ENCODE assay signal across 26 cellular contexts in the genomic region with DNA sequence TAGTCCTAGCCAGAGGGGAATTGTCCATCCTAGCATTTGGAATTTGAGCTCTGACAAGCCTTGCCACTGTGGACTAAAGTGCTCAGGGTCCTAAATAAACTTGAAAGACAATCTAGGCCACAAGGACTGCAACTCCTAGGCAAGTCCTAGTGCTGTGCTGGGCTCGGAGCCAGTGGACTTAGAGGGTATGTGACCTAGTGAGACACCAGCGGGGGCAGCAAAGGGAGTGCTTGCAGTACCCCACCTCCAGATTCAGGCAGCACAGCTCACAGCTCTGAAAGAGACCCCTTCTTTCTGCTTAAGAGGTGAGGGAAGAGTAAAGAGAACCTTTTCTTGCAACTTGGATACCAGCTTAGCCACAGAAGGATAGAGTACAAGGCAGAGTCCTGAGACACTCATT.
DNase-seq lines count a peak whose midpoint lies in the region; ATAC-seq and TF ChIP-seq lines count a peak whose summit lies in the region.
"Had no signal": no experiment of that assay in that cellular context is flagged by ENCODE, and none has a peak within 500 bp of the region (broad histone marks: within the 10 kb centered on the region; RNA-seq: fewer than 3 reads in every experiment).

No MANE protein-coding gene starts in this region.

- H3K9ac ChIP-seq in H9 (ENCODE audit: extremely low read depth, insufficient read length, low read length) (no peak overlapping the region), neural progenitor cell (no peak overlapping the region)
- H3K9ac ChIP-seq: BLaER1 had no signal

- no peak overlapping the region for H2BK15ac ChIP-seq in H9 (ENCODE audit: low read depth, low read length)

- DNase-seq in GM23338 (ENCODE audit: low spot score) (peak; percentile 13), H9 (peak; percentile 29), endothelial cell (ENCODE audit: low spot score) (no peak), neural progenitor cell (ENCODE audit: low spot score) (no peak)
- DNase-seq in stimulated activated effector memory CD8-positive, alpha-beta T cell treated with anti-CD3 and anti-CD28 coated beads, Interleukin-12 subunit alpha, Interleukin-12 subunit beta, amount 100 ng/mL, for 72 hours (ENCODE audit: low spot score in 2 of 2): no peak
- DNase-seq in activated T-cell treated with anti-CD3 and anti-CD28 coated beads, Interleukin-2, amount 50 U/mL, for 1 hour: no peak
- DNase-seq: 8988T; ACHN; BE2C; C1 segment of cervical spinal cord; CD4-positive, alpha-beta memory T cell; CD4-positive, CD25-positive, alpha-beta regulatory T cell; CD8-positive, alpha-beta memory T cell; COR-L47; DMS 273 treated with DMSO at 0.1 percent for 48 hours; DMS153; DMS53; DMS79; DND-41; EL; GDM1 had no signal

- no peak overlapping the region for H2AK5ac ChIP-seq in H9 (ENCODE audit: insufficient read length, low read length)

- no peak overlapping the region for H4K8ac ChIP-seq in H9 (replicated peaks; ENCODE audit: insufficient read length, low read depth, low read length)

- H3K4me2 ChIP-seq in GM23338 (no peak overlapping the region), H9 (ENCODE audit: insufficient read depth, insufficient read length, low read length) (no peak overlapping the region), neural progenitor cell (no peak overlapping the region)
- H3K4me2 ChIP-seq: BLaER1 had no signal

- H2BK20ac ChIP-seq in H9 (ENCODE audit: low read depth, low read length, poor library complexity, severe bottlenecking): no peak overlapping the region

- H4K91ac ChIP-seq in H9 (ENCODE audit: insufficient read length, low read depth, low read length): no peak overlapping the region

- no peak overlapping the region for H3K27ac Mint-ChIP-seq in GM23338
- no peak overlapping the region for H3K27ac Mint-ChIP-seq in H9
- no peak overlapping the region for H3K27ac Mint-ChIP-seq in endothelial cell (ENCODE audit: unreplicated experiment)
- H3K27ac Mint-ChIP-seq in stimulated activated effector memory CD8-positive, alpha-beta T cell treated with anti-CD3 and anti-CD28 coated beads, Interleukin-12 subunit alpha, Interleukin-12 subunit beta, amount 100 ng/mL, for 72 hours: no peak overlapping the region
- no peak overlapping the region for H3K27ac Mint-ChIP-seq in neural progenitor cell
- H3K27ac Mint-ChIP-seq: CD4-positive, alpha-beta memory T cell; CD4-positive, CD25-positive, alpha-beta regulatory T cell had no signal

- WGBS in H9 (ENCODE audit: extremely low coverage, insufficient read length, low lambda C conversion rate): no CpG with 5 or more reads among the region's 2 CpGs

- H3K27me3 Mint-ChIP-seq in GM23338 (ENCODE audit: insufficient read depth, low read depth, poor library complexity): no peaks in the 10 kb centered on the region
- H3K27me3 Mint-ChIP-seq in H9 (ENCODE audit: low read depth): no peaks in the 10 kb centered on the region
- H3K27me3 Mint-ChIP-seq in endothelial cell (ENCODE audit: unreplicated experiment): peaks cover 4% of the 10 kb centered on the region
- H3K27me3 Mint-ChIP-seq in neural progenitor cell (ENCODE audit: insufficient read depth, low read depth): peaks cover 2% of the 10 kb centered on the region
- H3K27me3 Mint-ChIP-seq: CD4-positive, alpha-beta memory T cell; CD4-positive, CD25-positive, alpha-beta regulatory T cell; CD8-positive, alpha-beta memory T cell had no signal

- H3K23me2 ChIP-seq in H9 (ENCODE audit: insufficient read length, low read depth, low read length, poor library complexity, severe bottlenecking): no peaks in the 10 kb centered on the region

- H4K20me1 ChIP-seq in GM23338 (replicated peaks; ENCODE audit: insufficient read depth): no peaks in the 10 kb centered on the region
- no peaks in the 10 kb centered on the region for H4K20me1 ChIP-seq in H9 (ENCODE audit: control insufficient read depth, insufficient read depth, insufficient read length)
- H4K20me1 ChIP-seq in neural progenitor cell (ENCODE audit: low read depth): peaks cover under 1% of the 10 kb centered on the region
- H4K20me1 ChIP-seq: BLaER1 had no signal

- no peaks in the 10 kb centered on the region for H3K36me3 Mint-ChIP-seq in GM23338 (ENCODE audit: low read depth)
- no peaks in the 10 kb centered on the region; a peak in 1 of 7 replicates for H3K36me3 Mint-ChIP-seq in H9 (ENCODE audit: insufficient read depth in 1 of 3, low read depth in 3 of 3)
- peaks cover 7% of the 10 kb centered on the region for H3K36me3 Mint-ChIP-seq in endothelial cell (ENCODE audit: low read depth, unreplicated experiment)
- no peaks in the 10 kb centered on the region for H3K36me3 Mint-ChIP-seq in stimulated activated effector memory CD8-positive, alpha-beta T cell treated with anti-CD3 and anti-CD28 coated beads, Interleukin-12 subunit alpha, Interleukin-12 subunit beta, amount 100 ng/mL, for 72 hours
- peaks cover 2% of the 10 kb centered on the region for H3K36me3 Mint-ChIP-seq in neural progenitor cell
- H3K36me3 Mint-ChIP-seq: CD14-positive monocyte; CD4-positive, alpha-beta memory T cell had no signal

- H3K56ac ChIP-seq in H9 (ENCODE audit: insufficient read length, low read depth, low read length): no peak overlapping the region

- no peak overlapping the region for H3K14ac ChIP-seq in H9 (ENCODE audit: insufficient read depth, low read length)

- H3K4me1 Mint-ChIP-seq in GM23338: peaks cover 8% of the 10 kb centered on the region
- H3K4me1 Mint-ChIP-seq in H9: peaks cover 2 to 4% of the 10 kb centered on the region in 2 experiments; a peak in 1 of 4 replicates
- H3K4me1 Mint-ChIP-seq in endothelial cell (ENCODE audit: unreplicated experiment): peaks cover 2% of the 10 kb centered on the region
- no peaks in the 10 kb centered on the region for H3K4me1 Mint-ChIP-seq in stimulated activated effector memory CD8-positive, alpha-beta T cell treated with anti-CD3 and anti-CD28 coated beads, Interleukin-12 subunit alpha, Interleukin-12 subunit beta, amount 100 ng/mL, for 72 hours
- peaks cover 6% of the 10 kb centered on the region for H3K4me1 Mint-ChIP-seq in neural progenitor cell
- H3K4me1 Mint-ChIP-seq: CD14-positive monocyte; CD4-positive, alpha-beta memory T cell; CD4-positive, CD25-positive, alpha-beta regulatory T cell; CD8-positive, alpha-beta memory T cell had no signal

- no peak overlapping the region for H4K5ac ChIP-seq in H9 (ENCODE audit: insufficient read length, low read depth, low read length)

- H3K4me3 Mint-ChIP-seq in GM23338 (no peak overlapping the region), H9 (no peak overlapping the region), endothelial cell (ENCODE audit: unreplicated experiment) (peak overlapping the region; percentile 21), neural progenitor cell (no peak overlapping the region)
- no peak overlapping the region for H3K4me3 Mint-ChIP-seq in stimulated activated effector memory CD8-positive, alpha-beta T cell treated with anti-CD3 and anti-CD28 coated beads, Interleukin-12 subunit alpha, Interleukin-12 subunit beta, amount 100 ng/mL, for 72 hours
- H3K4me3 Mint-ChIP-seq: CD14-positive monocyte; CD4-positive, CD25-positive, alpha-beta regulatory T cell; CD8-positive, alpha-beta memory T cell had no signal

- H2BK5ac ChIP-seq in H9 (ENCODE audit: insufficient read length, low read length): no peak overlapping the region

- H3K4me1 ChIP-seq in GM23338 (ENCODE audit: insufficient read depth): peaks cover 9% of the 10 kb centered on the region
- no peaks in the 10 kb centered on the region for H3K4me1 ChIP-seq in H9 (ENCODE audit: insufficient read depth, low read length)
- peaks cover 3% of the 10 kb centered on the region for H3K4me1 ChIP-seq in neural progenitor cell
- H3K4me1 ChIP-seq: BE2C, BLaER1 had no signal

- H3K18ac ChIP-seq in H9 (ENCODE audit: insufficient read length, low read depth, low read length): no peak overlapping the region

- H3K9me2 ChIP-seq in GM23338 (ENCODE audit: insufficient read depth): no peaks in the 10 kb centered on the region; the same call in 1 of the 2 replicates

- no peaks in the 10 kb centered on the region for H3K9me3 ChIP-seq in H9 (ENCODE audit: control insufficient read depth, low read depth, low read length)
- no peaks in the 10 kb centered on the region for H3K9me3 ChIP-seq in neural progenitor cell (ENCODE audit: low read depth)
- H3K9me3 ChIP-seq: BE2C, BLaER1 had no signal

- H3K4ac ChIP-seq in H9 (ENCODE audit: low read depth, low read length): no peak overlapping the region

- H2AFZ ChIP-seq in GM23338 (no peak overlapping the region), H9 (ENCODE audit: low read length) (no peak overlapping the region), neural progenitor cell (replicated peaks) (no peak overlapping the region)

- H3K9me3 Mint-ChIP-seq in GM23338: no peaks in the 10 kb centered on the region
- no peaks in the 10 kb centered on the region; a peak in 1 of 5 replicates for H3K9me3 Mint-ChIP-seq in H9
- H3K9me3 Mint-ChIP-seq in endothelial cell (ENCODE audit: unreplicated experiment): no peaks in the 10 kb centered on the region
- H3K9me3 Mint-ChIP-seq in stimulated activated effector memory CD8-positive, alpha-beta T cell treated with anti-CD3 and anti-CD28 coated beads, Interleukin-12 subunit alpha, Interleukin-12 subunit beta, amount 100 ng/mL, for 72 hours: no peaks in the 10 kb centered on the region
- H3K9me3 Mint-ChIP-seq in neural progenitor cell: peaks cover 3% of the 10 kb centered on the region
- H3K9me3 Mint-ChIP-seq: CD4-positive, alpha-beta memory T cell; CD4-positive, CD25-positive, alpha-beta regulatory T cell; CD8-positive, alpha-beta memory T cell had no signal

- H2BK12ac ChIP-seq in H9 (ENCODE audit: insufficient read length, low read depth, low read length): no peak overlapping the region

- ATAC-seq in GM23338 (peak; percentile 74), GM18873 (IDR thresholded peaks at IDR 0.05; ENCODE audit: low FRiP score, unreplicated experiment) (no peak), GM19452 (IDR thresholded peaks at IDR 0.05; ENCODE audit: unreplicated experiment) (no peak)
- ATAC-seq in stimulated activated effector memory CD8-positive, alpha-beta T cell treated with anti-CD3 and anti-CD28 coated beads, Interleukin-12 subunit alpha, Interleukin-12 subunit beta, amount 100 ng/mL, for 72 hours: peak; percentile 40
- ATAC-seq: GM12878 had no signal

- H3K36me3 ChIP-seq in GM23338 (ENCODE audit: insufficient read depth): no peaks in the 10 kb centered on the region
- no peaks in the 10 kb centered on the region for H3K36me3 ChIP-seq in neural progenitor cell
- H3K36me3 ChIP-seq: BE2C, BLaER1 had no signal

- H3T11ph ChIP-seq in H9 (ENCODE audit: low read length): no peak overlapping the region

- H2BK120ac ChIP-seq in H9 (ENCODE audit: low read depth, low read length, poor library complexity, severe bottlenecking): no peak overlapping the region

- H3K79me2 ChIP-seq in GM23338 (replicated peaks; ENCODE audit: insufficient read depth) (no peaks in the 10 kb centered on the region), H9 (ENCODE audit: insufficient read depth, low read length) (no peaks in the 10 kb centered on the region), neural progenitor cell (ENCODE audit: low read depth) (no peaks in the 10 kb centered on the region)

- TF ChIP-seq CTCF in GM23338 (conservative IDR thresholded peaks at IDR 0.05; ENCODE audit: low read depth in 2 of 2): 0 out of 4 replicates have a peak, but pooled peaks of 1 of the 2 experiments have one; percentile 9
- TF ChIP-seq CTCF in H9 (conservative IDR thresholded peaks at IDR 0.05): no peak
- no peak for TF ChIP-seq CTCF in endothelial cell (IDR thresholded peaks at IDR 0.05; ENCODE audit: unreplicated experiment)
- no peak for TF ChIP-seq CTCF in neural progenitor cell (IDR thresholded peaks at IDR 0.05)

- H3K27me3 ChIP-seq in GM23338 (ENCODE audit: insufficient read depth): no peaks in the 10 kb centered on the region
- no peaks in the 10 kb centered on the region for H3K27me3 ChIP-seq in H9 (ENCODE audit: insufficient read depth, low read length)
- H3K27me3 ChIP-seq in neural progenitor cell: no peaks in the 10 kb centered on the region
- H3K27me3 ChIP-seq: BE2C, BLaER1 had no signal

- H3K79me1 ChIP-seq in H9 (ENCODE audit: insufficient read depth, low read depth, low read length, poor library complexity, severe bottlenecking): no peaks in the 10 kb centered on the region

- H3K27ac ChIP-seq in GM23338 (ENCODE audit: low read depth) (no peak overlapping the region), H9 (ENCODE audit: insufficient read length, low read depth, low read length) (no peak overlapping the region), neural progenitor cell (no peak overlapping the region)
- H3K27ac ChIP-seq: BLaER1 had no signal

- H3K4me3 ChIP-seq in GM23338: no peak overlapping the region
- H3K4me3 ChIP-seq in neural progenitor cell: no peak overlapping the region
- H3K4me3 ChIP-seq: BLaER1, GM12878 had no signal

- H3K23ac ChIP-seq in H9 (ENCODE audit: insufficient read length, low read depth, low read length): no peak overlapping the region

- H3F3A ChIP-seq in GM23338 (replicated peaks; ENCODE audit: low read depth) (no peaks in the 10 kb centered on the region), neural progenitor cell (ENCODE audit: low read depth) (no peaks in the 10 kb centered on the region)

Comparison
In these comparisons a context has a peak if more than half of its experiments do, and no peak if none do; other contexts are left out.
1. ATAC-seq: peak in GM23338 (single experiment) and stimulated activated effector memory CD8-positive, alpha-beta T cell treated with anti-CD3 and anti-CD28 coated beads, Interleukin-12 subunit alpha, Interleukin-12 subunit beta, amount 100 ng/mL, for 72 hours (single experiment); none in GM18873 (single experiment) and GM19452 (single experiment).
2. DNase-seq: peak in GM23338 (single experiment) and H9 (single experiment); none in endothelial cell (single experiment), stimulated activated effector memory CD8-positive, alpha-beta T cell treated with anti-CD3 and anti-CD28 coated beads, Interleukin-12 subunit alpha, Interleukin-12 subunit beta, amount 100 ng/mL, for 72 hours (0 of 2), activated T-cell treated with anti-CD3 and anti-CD28 coated beads, Interleukin-2, amount 50 U/mL, for 1 hour (single experiment) and neural progenitor cell (single experiment).